ENCODE assay signal across 1 cellular context in the genomic region with DNA sequence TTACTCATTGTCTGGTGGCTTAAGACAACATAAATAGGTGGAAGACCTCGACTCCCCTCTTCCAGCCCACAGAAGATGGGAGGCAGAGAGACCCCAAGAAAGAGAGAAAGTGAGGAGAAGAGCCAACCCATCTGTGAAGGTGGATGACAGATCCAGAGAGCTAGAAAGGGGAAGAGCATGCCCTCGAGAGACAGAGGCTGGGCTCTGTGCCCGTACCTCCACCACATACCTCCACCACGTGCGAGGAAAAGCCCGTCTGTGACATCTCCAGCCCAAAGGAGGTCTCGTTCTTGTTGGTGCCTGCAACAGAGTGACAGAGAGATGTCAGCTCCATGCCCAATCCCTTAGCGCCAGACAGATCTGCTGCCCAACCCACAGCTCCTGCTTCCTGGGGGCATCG.
TF ChIP-seq lines count a peak whose summit lies in the region.

No MANE protein-coding gene starts in this region.

TF ChIP-seq in HCT116, 20 proteins besides CTCF, POLR2A, EP300 and RAD21 (continued from another document):
- TF ChIP-seq, protein P1, sequence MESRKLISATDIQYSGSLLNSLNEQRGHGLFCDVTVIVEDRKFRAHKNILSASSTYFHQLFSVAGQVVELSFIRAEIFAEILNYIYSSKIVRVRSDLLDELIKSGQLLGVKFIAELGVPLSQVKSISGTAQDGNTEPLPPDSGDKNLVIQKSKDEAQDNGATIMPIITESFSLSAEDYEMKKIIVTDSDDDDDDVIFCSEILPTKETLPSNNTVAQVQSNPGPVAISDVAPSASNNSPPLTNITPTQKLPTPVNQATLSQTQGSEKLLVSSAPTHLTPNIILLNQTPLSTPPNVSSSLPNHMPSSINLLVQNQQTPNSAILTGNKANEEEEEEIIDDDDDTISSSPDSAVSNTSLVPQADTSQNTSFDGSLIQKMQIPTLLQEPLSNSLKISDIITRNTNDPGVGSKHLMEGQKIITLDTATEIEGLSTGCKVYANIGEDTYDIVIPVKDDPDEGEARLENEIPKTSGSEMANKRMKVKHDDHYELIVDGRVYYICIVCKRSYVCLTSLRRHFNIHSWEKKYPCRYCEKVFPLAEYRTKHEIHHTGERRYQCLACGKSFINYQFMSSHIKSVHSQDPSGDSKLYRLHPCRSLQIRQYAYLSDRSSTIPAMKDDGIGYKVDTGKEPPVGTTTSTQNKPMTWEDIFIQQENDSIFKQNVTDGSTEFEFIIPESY (IDR thresholded peaks at IDR 0.05; ENCODE audit: extremely low read depth, insufficient replicate concordance, low read length), result no peak
- no peak for TF ChIP-seq TCF7L2 (IDR thresholded peaks at IDR 0.05; ENCODE audit: borderline replicate concordance, extremely low read depth, insufficient read depth, insufficient read length)
- no peak for TF ChIP-seq EZH2 (IDR thresholded peaks at IDR 0.05)
